8 cellular contexts compared by ENCODE assay signal in the genomic region with DNA sequence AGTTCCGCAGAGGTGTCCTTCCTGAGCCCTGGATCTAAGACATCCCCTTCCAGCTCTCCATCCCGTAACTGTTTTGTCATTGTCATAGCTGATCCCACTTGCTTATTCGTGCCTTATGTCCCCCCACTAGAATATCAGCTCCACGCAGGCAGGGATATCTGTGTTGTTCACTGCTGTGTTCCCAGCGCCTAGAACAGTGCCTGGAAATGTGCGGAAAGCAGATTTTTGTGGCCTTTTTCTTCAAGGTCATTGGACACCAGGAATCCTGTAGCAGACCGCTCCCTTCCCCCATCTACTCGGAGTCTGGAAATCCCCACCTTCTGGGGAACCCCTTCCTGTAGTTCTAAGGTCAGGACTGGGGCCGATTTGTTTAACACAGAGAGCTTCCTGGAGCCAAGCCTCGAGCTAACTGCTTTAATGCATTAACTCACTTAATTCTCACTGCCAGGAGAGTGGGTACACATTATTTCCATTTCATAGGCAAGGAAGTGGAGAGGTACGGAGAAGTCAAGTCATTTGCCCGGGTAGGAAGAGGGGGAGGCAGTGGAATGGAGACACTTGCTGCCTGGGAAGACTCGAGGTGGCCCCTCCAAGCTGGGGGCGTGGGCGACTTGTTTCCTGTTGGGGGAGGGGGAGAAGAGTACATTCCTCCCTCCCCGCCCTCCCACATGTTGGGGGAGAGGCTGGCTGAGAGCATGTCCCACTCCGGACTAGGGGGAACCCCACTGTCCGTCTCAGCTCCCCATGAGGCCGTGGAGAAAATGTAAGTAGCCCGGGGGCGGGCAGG. TPM values are rescaled to one million over a fixed set of nuclear protein-coding genes. Genes with fewer than 3 reads are reported as not detected.
DNase-seq lines count a peak whose midpoint lies in the region; ATAC-seq and TF ChIP-seq lines count a peak whose summit lies in the region.

No MANE protein-coding gene starts in this region.

- peaks cover 12 to 50% of the 10 kb centered on the region in 2 donors for H3K4me1 ChIP-seq in muscle layer of duodenum (ENCODE audit: control insufficient read depth in 1 of 2, insufficient read depth in 2 of 2, low read length in 2 of 2)

- peak; percentile 4 for ATAC-seq in HG02973 (IDR thresholded peaks at IDR 0.05; ENCODE audit: unreplicated experiment)
- peak; percentile 36 for ATAC-seq in stimulated activated naive CD8-positive, alpha-beta T cell treated with anti-CD3 and anti-CD28 coated beads, Interleukin-15, Interleukin-2, amounts not matched to agents 100 U/mL and 50 U/mL, for 24 hours
- ATAC-seq in GM19452 (IDR thresholded peaks at IDR 0.05; ENCODE audit: unreplicated experiment), result no peak

- DNase-seq in GDM1 (lab: John Stamatoyannopoulos, UW), result peak; percentile 22
- DNase-seq in UCSD-AML1 (lab: John Stamatoyannopoulos, UW; ENCODE audit: unreplicated experiment), result peak; percentile 78
- DNase-seq in chondrocyte (ENCODE audit: low spot score), result no peak
- DNase-seq in stimulated activated naive CD8-positive, alpha-beta T cell treated with anti-CD3 and anti-CD28 coated beads, Interleukin-15, Interleukin-2, amounts not matched to agents 100 U/mL and 50 U/mL, for 24 hours, result peak; percentile 91
- no peak for DNase-seq in NCI-H1105 treated with DMSO at 0.1 percent for 48 hours (lab: John Stamatoyannopoulos, UW)

- peak overlapping the region; percentile 62 for H3K27ac Mint-ChIP-seq in chondrocyte (ENCODE audit: unreplicated experiment)

- H3K36me3 ChIP-seq in muscle layer of duodenum (ENCODE audit: control insufficient read depth in 1 of 2, insufficient read depth in 2 of 2, low read length in 2 of 2), result peaks cover 0 to 2% of the 10 kb centered on the region in 2 donors

- H3K4me3 Mint-ChIP-seq in chondrocyte (ENCODE audit: unreplicated experiment), result peak overlapping the region; percentile 81

- peaks cover 53% of the 10 kb centered on the region for H3K4me1 Mint-ChIP-seq in chondrocyte (ENCODE audit: low read depth)

- no peaks in the 10 kb centered on the region for H3K9me3 Mint-ChIP-seq in chondrocyte (ENCODE audit: low read depth)

- H3K4me3 ChIP-seq in muscle layer of duodenum (ENCODE audit: low read depth in 1 of 2, low read length in 2 of 2), result peak overlapping the region; percentile 39 to 96

- peak overlapping the region; percentile 27 for H3K27ac ChIP-seq in muscle layer of duodenum (ENCODE audit: low read length)

- no peaks in the 10 kb centered on the region for H3K27me3 ChIP-seq in muscle layer of duodenum (ENCODE audit: low read depth, low read length)

- H3K27me3 Mint-ChIP-seq in chondrocyte (ENCODE audit: low read depth), result no peaks in the 10 kb centered on the region

- TF ChIP-seq CTCF in chondrocyte (IDR thresholded peaks at IDR 0.05), result no peak

- H3K36me3 Mint-ChIP-seq in chondrocyte (ENCODE audit: low read depth), result no peaks in the 10 kb centered on the region

- no peaks in the 10 kb centered on the region for H3K9me3 ChIP-seq in muscle layer of duodenum (ENCODE audit: control insufficient read depth in 1 of 2, low read length in 2 of 2)

RNA-seq across cellular contexts. Expression of a gene that starts 1.2 kb away (rescaled TPM):
- total RNA-seq in chondrocyte, result 14.7 to 20.0 TPM (median 18.3 TPM) in 3 replicates

RNA-seq across cellular contexts. Expression of a gene that starts 35.7 kb away (rescaled TPM):
- 14.2 to 16.0 TPM (median 15.7 TPM) in 3 replicates for total RNA-seq in chondrocyte

Comparison
In these comparisons a context has a peak if more than half of its experiments do, and no peak if none do; other contexts are left out.
1. DNase-seq: peak in GDM1 (single experiment), UCSD-AML1 (single experiment) and stimulated activated naive CD8-positive, alpha-beta T cell treated with anti-CD3 and anti-CD28 coated beads, Interleukin-15, Interleukin-2, amounts not matched to agents 100 U/mL and 50 U/mL, for 24 hours (single experiment); none in chondrocyte (single experiment) and NCI-H1105 treated with DMSO at 0.1 percent for 48 hours (single experiment).